21 cellular contexts compared by ENCODE assay signal in genomic region chr12:47178014-47178413, GRCh38.
"Had no signal": no experiment of that assay in that cellular context is flagged by ENCODE, and none has a peak within 500 bp of the region (broad histone marks: within the 10 kb centered on the region; RNA-seq: fewer than 3 reads in every experiment).

No MANE protein-coding gene starts in this region.

- H3K4me3 Mint-ChIP-seq: IgD-negative memory B cell had no signal

- ATAC-seq: HepG2, K562, Panc1, PC-3 had no signal

- H3K27ac Mint-ChIP-seq: IgD-negative memory B cell had no signal

- H3K27me3 Mint-ChIP-seq: IgD-negative memory B cell had no signal

- H3K9me3 ChIP-seq: SK-N-SH had no signal

- H3K4me3 ChIP-seq: K562 had no signal

- DNase-seq: Kasumi-1, MM.1S, NCI-H1092 treated with DMSO at 0.1 percent for 48 hours, NCI-H1436, NCI-H187, NCI-H2029, NCI-H2081 treated with DMSO at 0.1 percent for 48 hours, NCI-H2171, NCI-H226, NCI-H446, NCI-H510A, NCI-H524 treated with DMSO at 0.1 percent for 48 hours, NCI-H69, NCI-H774, PC-3, SHP77, SK-N-SH had no signal
